In the genomic region with DNA sequence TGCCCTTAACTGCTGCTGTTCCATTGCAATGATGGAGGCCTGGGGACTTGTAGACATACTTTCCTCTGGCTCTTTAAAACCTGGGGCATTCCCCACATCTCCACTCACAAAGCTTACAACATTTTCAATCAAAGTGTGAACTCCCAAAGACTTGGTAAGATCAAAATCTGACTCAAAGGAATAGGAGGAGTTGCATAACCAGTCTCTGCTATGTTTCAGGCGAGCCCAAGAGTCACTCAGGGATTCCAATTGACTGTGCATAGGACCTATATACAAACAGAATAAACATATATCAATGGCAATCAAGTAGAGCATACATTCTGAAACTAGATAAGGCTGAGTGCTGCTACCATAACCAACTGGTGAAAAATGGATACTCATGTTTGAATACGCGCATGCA, we compare ENCODE assay signal across 16 cellular contexts.
DNase-seq lines count a peak whose midpoint lies in the region; ATAC-seq and TF ChIP-seq lines count a peak whose summit lies in the region.
"Had no signal": no experiment of that assay in that cellular context is flagged by ENCODE, and none has a peak within 500 bp of the region (broad histone marks: within the 10 kb centered on the region; RNA-seq: fewer than 3 reads in every experiment).

No MANE protein-coding gene starts in this region.

- peak; percentile 28 for ATAC-seq in activated T-helper 17 cell treated with anti-CD3 and anti-CD28 coated beads, Interleukin-2, amount 50 U/mL, for 72 hours (replicated peaks)
- ATAC-seq in HG02870 (IDR thresholded peaks at IDR 0.05; ENCODE audit: unreplicated experiment): no peak

- H3K4me3 ChIP-seq in epithelial cell of esophagus (ENCODE audit: low read length) (no peak overlapping the region), spleen (no peak overlapping the region), thyroid gland (replicated peaks in 1 of 3) (no peak overlapping the region)

- no peaks in the 10 kb centered on the region for H3K27me3 Mint-ChIP-seq in activated T-helper 17 cell treated with anti-CD3 and anti-CD28 coated beads, Interleukin-2, amount 50 U/mL, for 72 hours
- H3K27me3 Mint-ChIP-seq: B cell, IgD-negative memory B cell had no signal

- no peaks in the 10 kb centered on the region for H3K27me3 ChIP-seq in spleen (replicated peaks in 1 of 7)
- no peaks in the 10 kb centered on the region for H3K27me3 ChIP-seq in thyroid gland

- peaks cover 63% of the 10 kb centered on the region for H3K36me3 Mint-ChIP-seq in activated T-helper 17 cell treated with anti-CD3 and anti-CD28 coated beads, Interleukin-2, amount 50 U/mL, for 72 hours (ENCODE audit: low read depth)

- H3K4me1 ChIP-seq in spleen: peaks cover 0 to 14% (median 0%) of the 10 kb centered on the region in 6 donors
- H3K4me1 ChIP-seq in thyroid gland: peaks cover 0 to 18% of the 10 kb centered on the region in 2 donors

- H3K27ac ChIP-seq in spleen (peak overlapping the region in 5 of 8 donors; percentile 15 to 56 (median 27)), thyroid gland (no peak overlapping the region)

- peak; percentile 8 for DNase-seq in stimulated activated CD4-positive, alpha-beta T cell treated with anti-CD3 and anti-CD28 coated beads, Interleukin-1b, Interleukin-23, amount 100 ng/mL, for 48 hours
- DNase-seq in stimulated activated CD4-positive, alpha-beta T cell treated with anti-CD3 and anti-CD28 coated beads, Interleukin-15, amount 100 ng/mL, for 24 hours: no peak
- DNase-seq in epithelial cell of esophagus (ENCODE audit: low read depth) (peak; percentile 64), spleen (no peak), NCI-H774 (lab: John Stamatoyannopoulos, UW) (no peak), thyroid gland (no peak)
- DNase-seq: ACHN, DMS 273 treated with DMSO at 0.1 percent for 48 hours, NCI-H1417 treated with DMSO at 0.1 percent for 48 hours, NCI-H2029, NCI-H510A, SHP77 had no signal

- 93 to 97% (median 94%) methylated on average over 3 of the region's 3 CpGs for WGBS in spleen, 5 donors
- WGBS in thyroid gland, 2 donors: 98 to 99% methylated on average over 3 of the region's 3 CpGs

- no peak for TF ChIP-seq CTCF in epithelial cell of esophagus (IDR thresholded peaks at IDR 0.05; ENCODE audit: insufficient read depth, low read depth, low read length, missing control alignments)
- TF ChIP-seq CTCF in spleen (IDR thresholded peaks at IDR 0.05 in 8 of 11, conservative IDR thresholded peaks at IDR 0.05 in 3 of 11): no peak
- TF ChIP-seq CTCF in thyroid gland (IDR thresholded peaks at IDR 0.05): no peak

- H3K36me3 ChIP-seq in spleen: peaks cover 0 to 78% (median 56%) of the 10 kb centered on the region in 6 donors
- peaks cover 20 to 25% of the 10 kb centered on the region in 2 donors for H3K36me3 ChIP-seq in thyroid gland

- no peak overlapping the region for H3K4me3 Mint-ChIP-seq in activated T-helper 17 cell treated with anti-CD3 and anti-CD28 coated beads, Interleukin-2, amount 50 U/mL, for 72 hours
- H3K4me3 Mint-ChIP-seq: B cell, IgD-negative memory B cell had no signal

- no peaks in the 10 kb centered on the region for H3K4me1 Mint-ChIP-seq in activated T-helper 17 cell treated with anti-CD3 and anti-CD28 coated beads, Interleukin-2, amount 50 U/mL, for 72 hours
- H3K4me1 Mint-ChIP-seq: B cell had no signal

- no peaks in the 10 kb centered on the region for H3K9me3 ChIP-seq in spleen
- H3K9me3 ChIP-seq in thyroid gland: no peaks in the 10 kb centered on the region

- TF ChIP-seq POLR2A in spleen (IDR thresholded peaks at IDR 0.05) (no peak), thyroid gland (IDR thresholded peaks at IDR 0.05) (no peak)

- intact Hi-C loops in spleen (cut with DNase I; ENCODE audit: low total_unique reads) (no loop called here), thyroid gland (cut with DNase I) (no loop called here)

- no peaks in the 10 kb centered on the region for H3K9me3 Mint-ChIP-seq in activated T-helper 17 cell treated with anti-CD3 and anti-CD28 coated beads, Interleukin-2, amount 50 U/mL, for 72 hours
- H3K9me3 Mint-ChIP-seq: IgD-negative memory B cell had no signal

- H3K27ac Mint-ChIP-seq in activated T-helper 17 cell treated with anti-CD3 and anti-CD28 coated beads, Interleukin-2, amount 50 U/mL, for 72 hours: no peak overlapping the region
- H3K27ac Mint-ChIP-seq: B cell, IgD-negative memory B cell had no signal

Comparison
In these comparisons a context has a peak if more than half of its experiments do, and no peak if none do; other contexts are left out.
1. DNase-seq: peak in stimulated activated CD4-positive, alpha-beta T cell treated with anti-CD3 and anti-CD28 coated beads, Interleukin-1b, Interleukin-23, amount 100 ng/mL, for 48 hours (single experiment) and epithelial cell of esophagus (single experiment); none in stimulated activated CD4-positive, alpha-beta T cell treated with anti-CD3 and anti-CD28 coated beads, Interleukin-15, amount 100 ng/mL, for 24 hours (single experiment), spleen (single experiment), NCI-H774 (single experiment) and thyroid gland (0 of 2).
2. H3K27ac ChIP-seq: peak in spleen (5 of 8); none in thyroid gland (0 of 3).